1 cellular context compared by ENCODE assay signal in genomic region chr14:24215495-24216344, GRCh38.
TF ChIP-seq lines count a peak whose summit lies in the region.

Gene MDP1, minus strand, starts transcription at chr14:24216066. Its CDS starts 111 bp downstream, at chr14:24215955.

TF ChIP-seq in HepG2, 621 proteins besides CTCF, POLR2A, EP300 and RAD21 (continued from another document and continues in another):
- TF ChIP-seq FOXO4 (CRISPR knock-in tag; conservative IDR thresholded peaks at IDR 0.05) (no peak), CCAR2 (optimal IDR thresholded peaks at IDR 0.05; ENCODE audit: low read depth, low read length) (peak; percentile 91), ZC3H13 (CRISPR knock-in tag; IDR thresholded peaks at IDR 0.05) (peak; percentile 96), ZNF652 (CRISPR knock-in tag; IDR thresholded peaks at IDR 0.05; ENCODE audit: borderline replicate concordance, low read depth) (peak; percentile 79), SALL2 (CRISPR knock-in tag; IDR thresholded peaks at IDR 0.05) (peak; percentile 99), SMAD1 (CRISPR knock-in tag; IDR thresholded peaks at IDR 0.05; ENCODE audit: borderline replicate concordance, low read depth) (peak; percentile 100; the same call in 1 of the 2 replicates), HNRNPL (IDR thresholded peaks at IDR 0.05; ENCODE audit: low read depth, low read length) (peak; percentile 84; the same call in 1 of the 2 replicates), POLR2G (IDR thresholded peaks at IDR 0.05; ENCODE audit: low read depth, low read length) (peak; percentile 100), ZHX1 (CRISPR knock-in tag; IDR thresholded peaks at IDR 0.05; ENCODE audit: low read depth) (peak; percentile 99), ZNF432 (CRISPR knock-in tag; IDR thresholded peaks at IDR 0.05; ENCODE audit: borderline replicate concordance) (no peak), RCOR2 (CRISPR knock-in tag; IDR thresholded peaks at IDR 0.05) (peak; percentile 60; the same call in 1 of the 2 replicates), ZBTB20 (CRISPR knock-in tag; IDR thresholded peaks at IDR 0.05; ENCODE audit: borderline replicate concordance, low read depth) (peak; percentile 93), MATR3 (CRISPR knock-in tag; IDR thresholded peaks at IDR 0.05) (no peak), HINFP (CRISPR knock-in tag; IDR thresholded peaks at IDR 0.05; ENCODE audit: low read depth) (peak; percentile 70), ZNF607 (CRISPR knock-in tag; IDR thresholded peaks at IDR 0.05; ENCODE audit: borderline replicate concordance) (peak; percentile 96), IRF2 (CRISPR knock-in tag; IDR thresholded peaks at IDR 0.05) (peak; percentile 100), PHF5A (CRISPR knock-in tag; IDR thresholded peaks at IDR 0.05; ENCODE audit: low read depth, unreplicated experiment) (peak; percentile 100), ZFP41 (CRISPR knock-in tag; IDR thresholded peaks at IDR 0.05; ENCODE audit: borderline replicate concordance) (peak; percentile 97), ZNF740 (CRISPR knock-in tag; IDR thresholded peaks at IDR 0.05) (peak; percentile 69; the same call in 1 of the 2 replicates), CSRNP2 (CRISPR knock-in tag; conservative IDR thresholded peaks at IDR 0.05; ENCODE audit: low read depth) (no peak), ZNF724P (CRISPR knock-in tag; IDR thresholded peaks at IDR 0.05; ENCODE audit: borderline replicate concordance) (peak; percentile 95), ZNF326 (CRISPR knock-in tag; IDR thresholded peaks at IDR 0.05; ENCODE audit: borderline replicate concordance) (peak; percentile 95; the same call in 1 of the 2 replicates), HNRNPH1 (optimal IDR thresholded peaks at IDR 0.05; ENCODE audit: low read depth, low read length) (peak; percentile 72), SRSF1 (optimal IDR thresholded peaks at IDR 0.05; ENCODE audit: low read depth, low read length) (peak; percentile 99), TGIF2 (CRISPR knock-in tag; IDR thresholded peaks at IDR 0.05) (peak; percentile 69; the same call in 1 of the 2 replicates), RFX5 (IDR thresholded peaks at IDR 0.05; ENCODE audit: low read depth, low read length) (peak; percentile 70; the same call in 1 of the 2 replicates), ZNF337 (CRISPR knock-in tag; IDR thresholded peaks at IDR 0.05; ENCODE audit: borderline replicate concordance, low read depth) (no peak), HDAC1 (CRISPR knock-in tag; IDR thresholded peaks at IDR 0.05) (no peak), ZFX (CRISPR knock-in tag; IDR thresholded peaks at IDR 0.05; ENCODE audit: low read depth) (peak; percentile 98), KLF15 (CRISPR knock-in tag; IDR thresholded peaks at IDR 0.05; ENCODE audit: borderline replicate concordance) (peak; percentile 54; the same call in 1 of the 2 replicates), ZFP82 (CRISPR knock-in tag; IDR thresholded peaks at IDR 0.05; ENCODE audit: borderline replicate concordance) (no peak), HHEX (CRISPR knock-in tag; IDR thresholded peaks at IDR 0.05) (peak; percentile 92), MEF2D (CRISPR knock-in tag; IDR thresholded peaks at IDR 0.05) (peak; percentile 94), ZNF17 (CRISPR knock-in tag; IDR thresholded peaks at IDR 0.05) (no peak), NFE2 (CRISPR knock-in tag; IDR thresholded peaks at IDR 0.05) (no peak; the same call in 1 of the 2 replicates), TFDP1 (CRISPR knock-in tag; IDR thresholded peaks at IDR 0.05; ENCODE audit: borderline replicate concordance) (peak; percentile 84), RFXANK (CRISPR knock-in tag; IDR thresholded peaks at IDR 0.05) (peak; percentile 87), ZNF180 (CRISPR knock-in tag; IDR thresholded peaks at IDR 0.05; ENCODE audit: borderline replicate concordance, low read depth) (0 out of 2 replicates have a peak, but pooled peaks have one; percentile 75), ZNF256 (CRISPR knock-in tag; conservative IDR thresholded peaks at IDR 0.05) (peak; percentile 98; the same call in 1 of the 2 replicates), MTF1 (CRISPR knock-in tag; IDR thresholded peaks at IDR 0.05) (peak; percentile 84; the same call in 1 of the 2 replicates), XRCC5 (optimal IDR thresholded peaks at IDR 0.05; ENCODE audit: low read length) (peak; percentile 100), GZF1 (CRISPR knock-in tag; IDR thresholded peaks at IDR 0.05) (no peak; the same call in 1 of the 2 replicates), ZFP62 (CRISPR knock-in tag; IDR thresholded peaks at IDR 0.05) (peak; percentile 64; the same call in 1 of the 2 replicates), FOXJ3 (CRISPR knock-in tag; IDR thresholded peaks at IDR 0.05; ENCODE audit: borderline replicate concordance) (peak; percentile 79), PCBP1 (IDR thresholded peaks at IDR 0.05; ENCODE audit: borderline replicate concordance, low read depth, low read length) (peak; percentile 99), ZNF75D (CRISPR knock-in tag; IDR thresholded peaks at IDR 0.05; ENCODE audit: borderline replicate concordance) (no peak), SATB2 (CRISPR knock-in tag; IDR thresholded peaks at IDR 0.05) (peak; percentile 82), FOSL1 (CRISPR knock-in tag; IDR thresholded peaks at IDR 0.05; ENCODE audit: borderline replicate concordance) (peak; percentile 59; the same call in 1 of the 2 replicates)
- TF ChIP-seq, protein P1, sequence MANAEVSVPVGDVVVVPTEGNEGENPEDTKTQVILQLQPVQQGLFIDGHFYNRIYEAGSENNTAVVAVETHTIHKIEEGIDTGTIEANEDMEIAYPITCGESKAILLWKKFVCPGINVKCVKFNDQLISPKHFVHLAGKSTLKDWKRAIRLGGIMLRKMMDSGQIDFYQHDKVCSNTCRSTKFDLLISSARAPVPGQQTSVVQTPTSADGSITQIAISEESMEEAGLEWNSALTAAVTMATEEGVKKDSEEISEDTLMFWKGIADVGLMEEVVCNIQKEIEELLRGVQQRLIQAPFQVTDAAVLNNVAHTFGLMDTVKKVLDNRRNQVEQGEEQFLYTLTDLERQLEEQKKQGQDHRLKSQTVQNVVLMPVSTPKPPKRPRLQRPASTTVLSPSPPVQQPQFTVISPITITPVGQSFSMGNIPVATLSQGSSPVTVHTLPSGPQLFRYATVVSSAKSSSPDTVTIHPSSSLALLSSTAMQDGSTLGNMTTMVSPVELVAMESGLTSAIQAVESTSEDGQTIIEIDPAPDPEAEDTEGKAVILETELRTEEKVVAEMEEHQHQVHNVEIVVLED (CRISPR knock-in tag; IDR thresholded peaks at IDR 0.05; ENCODE audit: borderline replicate concordance) = peak; percentile 85; the same call in 1 of the 2 replicates
- TF ChIP-seq, protein P2, sequence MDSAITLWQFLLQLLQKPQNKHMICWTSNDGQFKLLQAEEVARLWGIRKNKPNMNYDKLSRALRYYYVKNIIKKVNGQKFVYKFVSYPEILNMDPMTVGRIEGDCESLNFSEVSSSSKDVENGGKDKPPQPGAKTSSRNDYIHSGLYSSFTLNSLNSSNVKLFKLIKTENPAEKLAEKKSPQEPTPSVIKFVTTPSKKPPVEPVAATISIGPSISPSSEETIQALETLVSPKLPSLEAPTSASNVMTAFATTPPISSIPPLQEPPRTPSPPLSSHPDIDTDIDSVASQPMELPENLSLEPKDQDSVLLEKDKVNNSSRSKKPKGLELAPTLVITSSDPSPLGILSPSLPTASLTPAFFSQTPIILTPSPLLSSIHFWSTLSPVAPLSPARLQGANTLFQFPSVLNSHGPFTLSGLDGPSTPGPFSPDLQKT (CRISPR knock-in tag; IDR thresholded peaks at IDR 0.05; ENCODE audit: borderline replicate concordance) = no peak
- TF ChIP-seq, protein P3, sequence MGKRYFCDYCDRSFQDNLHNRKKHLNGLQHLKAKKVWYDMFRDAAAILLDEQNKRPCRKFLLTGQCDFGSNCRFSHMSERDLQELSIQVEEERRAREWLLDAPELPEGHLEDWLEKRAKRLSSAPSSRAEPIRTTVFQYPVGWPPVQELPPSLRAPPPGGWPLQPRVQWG (CRISPR knock-in tag; IDR thresholded peaks at IDR 0.05; ENCODE audit: borderline replicate concordance, low read depth) = no peak
- TF ChIP-seq, protein P4, sequence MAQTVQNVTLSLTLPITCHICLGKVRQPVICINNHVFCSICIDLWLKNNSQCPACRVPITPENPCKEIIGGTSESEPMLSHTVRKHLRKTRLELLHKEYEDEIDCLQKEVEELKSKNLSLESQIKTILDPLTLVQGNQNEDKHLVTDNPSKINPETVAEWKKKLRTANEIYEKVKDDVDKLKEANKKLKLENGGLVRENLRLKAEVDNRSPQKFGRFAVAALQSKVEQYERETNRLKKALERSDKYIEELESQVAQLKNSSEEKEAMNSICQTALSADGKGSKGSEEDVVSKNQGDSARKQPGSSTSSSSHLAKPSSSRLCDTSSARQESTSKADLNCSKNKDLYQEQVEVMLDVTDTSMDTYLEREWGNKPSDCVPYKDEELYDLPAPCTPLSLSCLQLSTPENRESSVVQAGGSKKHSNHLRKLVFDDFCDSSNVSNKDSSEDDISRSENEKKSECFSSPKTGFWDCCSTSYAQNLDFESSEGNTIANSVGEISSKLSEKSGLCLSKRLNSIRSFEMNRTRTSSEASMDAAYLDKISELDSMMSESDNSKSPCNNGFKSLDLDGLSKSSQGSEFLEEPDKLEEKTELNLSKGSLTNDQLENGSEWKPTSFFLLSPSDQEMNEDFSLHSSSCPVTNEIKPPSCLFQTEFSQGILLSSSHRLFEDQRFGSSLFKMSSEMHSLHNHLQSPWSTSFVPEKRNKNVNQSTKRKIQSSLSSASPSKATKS (CRISPR knock-in tag; IDR thresholded peaks at IDR 0.05) = peak; percentile 87
- TF ChIP-seq, protein P5, sequence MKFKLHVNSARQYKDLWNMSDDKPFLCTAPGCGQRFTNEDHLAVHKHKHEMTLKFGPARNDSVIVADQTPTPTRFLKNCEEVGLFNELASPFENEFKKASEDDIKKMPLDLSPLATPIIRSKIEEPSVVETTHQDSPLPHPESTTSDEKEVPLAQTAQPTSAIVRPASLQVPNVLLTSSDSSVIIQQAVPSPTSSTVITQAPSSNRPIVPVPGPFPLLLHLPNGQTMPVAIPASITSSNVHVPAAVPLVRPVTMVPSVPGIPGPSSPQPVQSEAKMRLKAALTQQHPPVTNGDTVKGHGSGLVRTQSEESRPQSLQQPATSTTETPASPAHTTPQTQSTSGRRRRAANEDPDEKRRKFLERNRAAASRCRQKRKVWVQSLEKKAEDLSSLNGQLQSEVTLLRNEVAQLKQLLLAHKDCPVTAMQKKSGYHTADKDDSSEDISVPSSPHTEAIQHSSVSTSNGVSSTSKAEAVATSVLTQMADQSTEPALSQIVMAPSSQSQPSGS (CRISPR knock-in tag; IDR thresholded peaks at IDR 0.05) = peak; percentile 98
